Comparison of ENCODE assay signal across 8 cellular contexts in genomic region chr6:163438940-163439335, GRCh38. TPM values are rescaled to one million over a fixed set of nuclear protein-coding genes. Genes with fewer than 3 reads are reported as not detected.
DNase-seq lines count a peak whose midpoint lies in the region; ATAC-seq and TF ChIP-seq lines count a peak whose summit lies in the region.

No MANE protein-coding gene starts in this region.

- H3K9me3 ChIP-seq in heart right ventricle (no peaks in the 10 kb centered on the region), tibial nerve (no peaks in the 10 kb centered on the region)

- no peak for TF ChIP-seq POLR2A in tibial nerve (IDR thresholded peaks at IDR 0.05)

- ATAC-seq in heart right ventricle: peak; percentile 31 to 74 (median 58)
- no peak for ATAC-seq in GM21576 (IDR thresholded peaks at IDR 0.05; ENCODE audit: unreplicated experiment)

- DNase-seq in activated gamma-delta T cell treated with Interleukin-2 at 50 U/mL for 16 hours (peak; percentile 43), activated gamma-delta T cell (lab: John Stamatoyannopoulos, UW) (no peak), OCI-M1 (lab: John Stamatoyannopoulos, UW) (peak; percentile 65), heart right ventricle (peak; percentile 38 to 49), tibial nerve (ENCODE audit: low spot score in 2 of 2) (peak; percentile 44 to 56), brain microvascular endothelial cell (no peak), NCI-H1048 (lab: John Stamatoyannopoulos, UW) (no peak)

- intact Hi-C loops in heart right ventricle (cut with DNase I): loop anchor here in 4 of 10 donors (5.0 to 10.0 kb wide), 4 partner anchors 56 to 498 kb away; no protein-coding TSS in a partner anchor

- H3K4me3 ChIP-seq in heart right ventricle (no peak overlapping the region), tibial nerve (no peak overlapping the region), brain microvascular endothelial cell (ENCODE audit: low read depth, low read length) (no peak overlapping the region)

- TF ChIP-seq CTCF in heart right ventricle (IDR thresholded peaks at IDR 0.05) (no peak), tibial nerve (IDR thresholded peaks at IDR 0.05) (no peak), brain microvascular endothelial cell (IDR thresholded peaks at IDR 0.05; ENCODE audit: low read depth, low read length, missing control alignments) (no peak)

- H3K36me3 ChIP-seq in heart right ventricle: no peaks in the 10 kb centered on the region
- no peaks in the 10 kb centered on the region for H3K36me3 ChIP-seq in tibial nerve
- H3K36me3 ChIP-seq in brain microvascular endothelial cell (replicated peaks): no peaks in the 10 kb centered on the region

- H3K4me1 ChIP-seq in heart right ventricle: peaks cover 15 to 100% (median 98%) of the 10 kb centered on the region in 9 donors
- H3K4me1 ChIP-seq in tibial nerve: peaks cover 0 to 100% (median 28%) of the 10 kb centered on the region in 4 donors

- H3K27me3 ChIP-seq in heart right ventricle (no peaks in the 10 kb centered on the region), tibial nerve (no peaks in the 10 kb centered on the region), brain microvascular endothelial cell (replicated peaks) (no peaks in the 10 kb centered on the region)

- TF ChIP-seq EP300 in tibial nerve (IDR thresholded peaks at IDR 0.05): no peak

- in situ Hi-C loops in brain microvascular endothelial cell (cut with HindIII; ENCODE audit: low pct_ligation_motif_present, low sequenced_read_pairs): no loop called here

- H3K27ac ChIP-seq in heart right ventricle (peak overlapping the region in 1 of 10 donors; percentile 15), tibial nerve (no peak overlapping the region), brain microvascular endothelial cell (no peak overlapping the region)

- WGBS in heart right ventricle, 2 donors: 56 to 71% methylated on average over 4 of the region's 4 CpGs
- WGBS in tibial nerve, 2 donors: 71 to 75% methylated on average over 4 of the region's 4 CpGs

RNA-seq across cellular contexts. Expression of gene QKI, which starts 24.4 kb away (rescaled TPM):
- 100 to 1,000 TPM; 386 to 551 (median 505) TPM for total RNA-seq in heart right ventricle
- polyA plus RNA-seq in heart right ventricle: 10 to 100 TPM; 74.7 to 86.2 TPM
- total RNA-seq in tibial nerve: 100 to 1,000 TPM; 365 to 570 (median 511) TPM

Comparison
In these comparisons a context has a peak if more than half of its experiments do, and no peak if none do; other contexts are left out.
1. DNase-seq: peak in activated gamma-delta T cell treated with Interleukin-2 at 50 U/mL for 16 hours (single experiment), OCI-M1 (single experiment), heart right ventricle (2 of 2) and tibial nerve (2 of 2); none in activated gamma-delta T cell (single experiment), brain microvascular endothelial cell (single experiment) and NCI-H1048 (single experiment).